ENCODE assay signal across 21 cellular contexts in the genomic region with DNA sequence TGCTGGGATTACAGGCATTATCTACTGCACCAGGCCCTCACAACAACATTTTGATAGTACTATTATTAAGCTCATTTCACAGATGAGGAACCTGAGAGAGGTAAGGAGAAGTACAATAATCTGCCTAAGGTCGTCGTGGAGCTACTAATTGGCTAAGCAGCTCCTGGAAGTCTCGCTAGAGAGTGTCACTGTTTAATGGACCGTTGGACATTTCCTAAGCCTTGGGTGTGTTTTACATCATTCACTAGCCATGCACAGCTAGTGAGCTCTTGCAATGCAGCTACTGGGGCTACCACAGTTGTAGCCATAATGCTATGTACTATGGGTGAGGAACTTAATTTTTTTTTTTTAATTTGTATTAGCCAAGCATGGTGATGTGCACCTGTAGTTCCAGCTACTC. TPM values are rescaled to one million over a fixed set of nuclear protein-coding genes. Genes with fewer than 3 reads are reported as not detected.
A peak's percentile ranks its signal among the peaks of the same experiment; 100 is the strongest.
DNase-seq lines count a peak whose midpoint lies in the region; ATAC-seq and TF ChIP-seq lines count a peak whose summit lies in the region.
"Had no signal": no experiment of that assay in that cellular context is flagged by ENCODE, and none has a peak within 500 bp of the region (broad histone marks: within the 10 kb centered on the region; RNA-seq: fewer than 3 reads in every experiment).

No MANE protein-coding gene starts in this region.

- CTCF ChIA-PET in Panc1 (lab: Charles Lee): interaction anchor here (0.7 kb wide), 1 partner anchor 36 kb away, joined by 3 read pairs; no protein-coding TSS in a partner anchor

- no peaks in the 10 kb centered on the region for H3K4me1 Mint-ChIP-seq in endothelial cell (ENCODE audit: unreplicated experiment)

- peak overlapping the region; percentile 6; the same call in 1 of the 2 replicates for H3K27ac ChIP-seq in Panc1 (ENCODE audit: low read length)
- H3K27ac ChIP-seq: GM23248 had no signal

- H3K4me1 ChIP-seq in Panc1 (ENCODE audit: control insufficient read depth, insufficient read depth, low read length): peaks cover 19% of the 10 kb centered on the region
- H3K4me1 ChIP-seq: Caco-2 had no signal

- H3K36me3 Mint-ChIP-seq in endothelial cell (ENCODE audit: low read depth, unreplicated experiment): peaks cover 12% of the 10 kb centered on the region
- H3K36me3 Mint-ChIP-seq: CD4-positive, alpha-beta memory T cell had no signal

- H3K27me3 Mint-ChIP-seq in endothelial cell (ENCODE audit: unreplicated experiment): peaks cover 5% of the 10 kb centered on the region

- in situ Hi-C loops in Panc1 (cut with HindIII; ENCODE audit: low pct_unique_long_range_greater_than_20kb, low sequenced_read_pairs): no loop called here

- no peak overlapping the region for H3K27ac Mint-ChIP-seq in endothelial cell (ENCODE audit: unreplicated experiment)
- H3K27ac Mint-ChIP-seq: CD4-positive, alpha-beta memory T cell had no signal

- no peaks in the 10 kb centered on the region for H3K36me3 ChIP-seq in Panc1 (ENCODE audit: control insufficient read depth, insufficient read depth, low read length)

- BruUV-seq in Panc1 (replicated peaks; lab: Mats Ljungman, UMichigan): no TSS peak

- POLR2A ChIA-PET in Panc1 (lab: Charles Lee): no interaction called here

- H3K9me3 Mint-ChIP-seq in endothelial cell (ENCODE audit: unreplicated experiment): peaks cover 26% of the 10 kb centered on the region

- TF ChIP-seq CTCF in Panc1 (IDR thresholded peaks at IDR 0.05) (no peak), endothelial cell (IDR thresholded peaks at IDR 0.05; ENCODE audit: unreplicated experiment) (no peak)

- intact Hi-C loops in Panc1 (cut with micrococcal nuclease; ENCODE audit: unreplicated experiment): no loop called here

- DNase-seq in NCI-H82 (lab: John Stamatoyannopoulos, UW): peak; percentile 69
- no peak for DNase-seq in Panc1 (ENCODE audit: low read depth, low spot score)
- peak; percentile 67 for DNase-seq in left kidney (ENCODE audit: low read depth, low spot score)
- DNase-seq in kidney glomerular epithelial cell (lab: John Stamatoyannopoulos, UW): no peak
- DNase-seq in endothelial cell (ENCODE audit: low spot score): no peak
- no peak for DNase-seq in activated CD4-positive, alpha-beta T cell treated with anti-CD3 and anti-CD28 coated beads for 48 hours
- DNase-seq: C1 segment of cervical spinal cord; Caco-2; CD4-positive, alpha-beta memory T cell; DMS 273 treated with DMSO at 0.1 percent for 48 hours; DMS79; EL; GDM1; GM23248; H9 had no signal

- no peak overlapping the region for H3K4me3 Mint-ChIP-seq in endothelial cell (ENCODE audit: unreplicated experiment)
- H3K4me3 Mint-ChIP-seq: CD4-positive, alpha-beta memory T cell; H9 had no signal

- no peaks in the 10 kb centered on the region for H3K9me3 ChIP-seq in Panc1 (ENCODE audit: control insufficient read depth, insufficient read depth, low read depth, low read length)
- H3K9me3 ChIP-seq: Caco-2 had no signal

- ATAC-seq in Panc1: no peak
- ATAC-seq: GM12878, HCT116 had no signal

- H3K27me3 ChIP-seq in Panc1 (ENCODE audit: control insufficient read depth, insufficient read depth, low read length): no peaks in the 10 kb centered on the region

- no peak overlapping the region for H3K4me3 ChIP-seq in Panc1 (ENCODE audit: low read depth in 2 of 2, low read length in 2 of 2)
- H3K4me3 ChIP-seq: GM12878, GM23248 had no signal

RNA-seq across cellular contexts. Expression of gene OR1M1, which starts 34.0 kb away (rescaled TPM):
- total RNA-seq in Panc1 (2021; ENCODE audit: unreplicated experiment) (not detected), endothelial cell (ENCODE audit: unreplicated experiment) (not detected)
- not detected for polyA plus RNA-seq in Panc1 (2012; ENCODE audit: insufficient read length)
- total RNA-seq: A172; A673; Caco-2; CD4-positive, alpha-beta memory T cell; GM12878; GM23248; H4; H9 had no signal
- polyA plus RNA-seq: BJ; CD4-positive, alpha-beta memory T cell; GM12878; GM23248 had no signal

RNA-seq across cellular contexts. Expression of gene MUC16, which starts 42.7 kb away (rescaled TPM):
- total RNA-seq in Panc1 (2021; ENCODE audit: unreplicated experiment) (3.4 TPM), endothelial cell (ENCODE audit: unreplicated experiment) (not detected)
- polyA plus RNA-seq in Panc1 (2012; ENCODE audit: insufficient read length): 27.5 TPM
- total RNA-seq: A172; A673; CD4-positive, alpha-beta memory T cell; GM12878; GM23248; H4 had no signal
- polyA plus RNA-seq: BJ; CD4-positive, alpha-beta memory T cell; GM23248 had no signal

RNA-seq across cellular contexts. Expression of gene OR7G2, which starts 54.4 kb away (rescaled TPM):
- not detected for total RNA-seq in Panc1 (2021; ENCODE audit: unreplicated experiment)
- polyA plus RNA-seq in Panc1 (2012; ENCODE audit: insufficient read length): not detected
- total RNA-seq in endothelial cell (ENCODE audit: unreplicated experiment): not detected
- total RNA-seq: A172; A673; Caco-2; CD4-positive, alpha-beta memory T cell; GM12878; GM23248; H4; H9 had no signal
- polyA plus RNA-seq: BJ; CD4-positive, alpha-beta memory T cell; GM12878; GM23248 had no signal

Comparison
In these comparisons a context has a peak if more than half of its experiments do, and no peak if none do; other contexts are left out.
1. DNase-seq: peak in NCI-H82 (single experiment) and left kidney (single experiment); none in Panc1 (single experiment), kidney glomerular epithelial cell (single experiment), endothelial cell (single experiment) and activated CD4-positive, alpha-beta T cell treated with anti-CD3 and anti-CD28 coated beads for 48 hours (single experiment).